In the genomic region with DNA sequence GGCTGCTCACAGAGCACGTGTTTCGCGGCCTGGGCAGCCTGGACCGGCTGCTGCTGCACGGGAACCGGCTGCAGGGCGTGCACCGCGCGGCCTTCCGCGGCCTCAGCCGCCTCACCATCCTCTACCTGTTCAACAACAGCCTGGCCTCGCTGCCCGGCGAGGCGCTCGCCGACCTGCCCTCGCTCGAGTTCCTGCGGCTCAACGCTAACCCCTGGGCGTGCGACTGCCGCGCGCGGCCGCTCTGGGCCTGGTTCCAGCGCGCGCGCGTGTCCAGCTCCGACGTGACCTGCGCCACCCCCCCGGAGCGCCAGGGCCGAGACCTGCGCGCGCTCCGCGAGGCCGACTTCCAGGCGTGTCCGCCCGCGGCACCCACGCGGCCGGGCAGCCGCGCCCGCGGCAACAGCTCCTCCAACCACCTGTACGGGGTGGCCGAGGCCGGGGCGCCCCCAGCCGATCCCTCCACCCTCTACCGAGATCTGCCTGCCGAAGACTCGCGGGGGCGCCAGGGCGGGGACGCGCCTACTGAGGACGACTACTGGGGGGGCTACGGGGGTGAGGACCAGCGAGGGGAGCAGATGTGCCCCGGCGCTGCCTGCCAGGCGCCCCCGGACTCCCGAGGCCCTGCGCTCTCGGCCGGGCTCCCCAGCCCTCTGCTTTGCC, we compare ENCODE assay signal across 5 cellular contexts. TPM values are rescaled to one million over a fixed set of nuclear protein-coding genes. Genes with fewer than 3 reads are reported as not detected.
DNase-seq lines count a peak whose midpoint lies in the region; ATAC-seq and TF ChIP-seq lines count a peak whose summit lies in the region.

No MANE protein-coding gene starts in this region.

- TF ChIP-seq CTCF in OCI-LY1 (IDR thresholded peaks at IDR 0.05; ENCODE audit: low read length) (no peak), smooth muscle cell (IDR thresholded peaks at IDR 0.05; ENCODE audit: borderline replicate concordance, insufficient read depth, poor library complexity, severe bottlenecking) (no peak)

- H3K27ac ChIP-seq in OCI-LY1 (ENCODE audit: low read depth, low read length, poor library complexity, severe bottlenecking) (no peak overlapping the region), smooth muscle cell (ENCODE audit: low read depth) (no peak overlapping the region)

- DNase-seq in smooth muscle cell (lab: John Stamatoyannopoulos, UW; ENCODE audit: unreplicated experiment) (no peak), NOMO-1 treated with DMSO at 0.1 percent for 48 hours (lab: John Stamatoyannopoulos, UW; ENCODE audit: unreplicated experiment) (no peak)

- H3F3A ChIP-seq in OCI-LY1 (ENCODE audit: insufficient read depth, low read length): no peaks in the 10 kb centered on the region
- H3F3A ChIP-seq in smooth muscle cell (ENCODE audit: low read depth): no peaks in the 10 kb centered on the region

- H3K9me3 ChIP-seq in OCI-LY1 (ENCODE audit: low read length): no peaks in the 10 kb centered on the region
- no peaks in the 10 kb centered on the region for H3K9me3 ChIP-seq in smooth muscle cell (replicated peaks; ENCODE audit: low read depth)

- H3K4me3 ChIP-seq in OCI-LY1 (ENCODE audit: low read depth, low read length, poor library complexity, severe bottlenecking): peak overlapping the region; percentile 40
- H3K4me3 ChIP-seq in smooth muscle cell: peak overlapping the region; percentile 46

- no peaks in the 10 kb centered on the region for H3K79me2 ChIP-seq in OCI-LY1 (ENCODE audit: insufficient read depth, low read length)
- H3K79me2 ChIP-seq in smooth muscle cell (ENCODE audit: low read depth): no peaks in the 10 kb centered on the region

- H3K9ac ChIP-seq in OCI-LY1 (ENCODE audit: low read length): no peak overlapping the region
- no peak overlapping the region for H3K9ac ChIP-seq in smooth muscle cell (ENCODE audit: low read depth)

- H3K9me2 ChIP-seq in OCI-LY1 (ENCODE audit: low read depth, low read length): no peaks in the 10 kb centered on the region

- H3K4me1 ChIP-seq in OCI-LY1 (ENCODE audit: insufficient read depth, low read length, severe bottlenecking) (peaks cover 7% of the 10 kb centered on the region), smooth muscle cell (ENCODE audit: low read depth) (peaks cover 4% of the 10 kb centered on the region)

- H3K36me3 ChIP-seq in OCI-LY1 (ENCODE audit: insufficient read depth, low read length) (no peaks in the 10 kb centered on the region), smooth muscle cell (ENCODE audit: low read depth) (no peaks in the 10 kb centered on the region)

- H3K4me2 ChIP-seq in OCI-LY1 (ENCODE audit: low read length) (peak overlapping the region; percentile 51; the same call in 1 of the 2 replicates), smooth muscle cell (peak overlapping the region; percentile 88)

- H4K20me1 ChIP-seq in OCI-LY1 (ENCODE audit: insufficient read depth, low read length) (no peaks in the 10 kb centered on the region), smooth muscle cell (ENCODE audit: low read depth) (no peaks in the 10 kb centered on the region)

- no peak overlapping the region for H2AFZ ChIP-seq in OCI-LY1 (ENCODE audit: low read length)
- H2AFZ ChIP-seq in smooth muscle cell (ENCODE audit: low read depth): no peak overlapping the region

- peak; percentile 19 for ATAC-seq in GM21447 (IDR thresholded peaks at IDR 0.05; ENCODE audit: unreplicated experiment)
- ATAC-seq in esophagus mucosa: peak; percentile 82

- WGBS in smooth muscle cell (ENCODE audit: low lambda C conversion rate): 2% methylated on average over 62 of the region's 82 CpGs

- H3K27me3 ChIP-seq in OCI-LY1 (ENCODE audit: insufficient read depth, low read length): peaks cover 6% of the 10 kb centered on the region; the same call in 1 of the 2 replicates
- peaks cover 98% of the 10 kb centered on the region for H3K27me3 ChIP-seq in smooth muscle cell (ENCODE audit: low read depth)

RNA-seq across cellular contexts. Expression of a gene that starts 16.0 kb away (rescaled TPM):
- total RNA-seq in esophagus mucosa: 0.56 TPM
- 0.18 TPM in 1 of 2 replicates, not detected in the other for total RNA-seq in smooth muscle cell
- polyA plus RNA-seq in smooth muscle cell: 0.34 and 0.76 TPM in 2 replicates

RNA-seq across cellular contexts. Expression of a gene that starts 39.1 kb away (rescaled TPM):
- total RNA-seq in esophagus mucosa (1.00 TPM), smooth muscle cell (1.3 and 9.4 TPM in 2 replicates)
- 7.3 and 7.4 TPM in 2 replicates for polyA plus RNA-seq in smooth muscle cell

RNA-seq across cellular contexts. Expression of a gene that starts 49.4 kb away (rescaled TPM):
- total RNA-seq in esophagus mucosa: 28.2 TPM
- 8.0 and 9.3 TPM in 2 replicates for total RNA-seq in smooth muscle cell
- polyA plus RNA-seq in smooth muscle cell: 12.8 and 13.5 TPM in 2 replicates

RNA-seq across cellular contexts. Expression of a gene that starts 54.2 kb away (rescaled TPM):
- total RNA-seq in esophagus mucosa: 43.6 TPM
- 31.1 and 34.2 TPM in 2 replicates for total RNA-seq in smooth muscle cell
- 108 and 110 TPM in 2 replicates for polyA plus RNA-seq in smooth muscle cell
